22 cellular contexts compared by ENCODE assay signal in genomic region chr17:48622857-48623256, GRCh38. TPM values are rescaled to one million over a fixed set of nuclear protein-coding genes. Genes with fewer than 3 reads are reported as not detected.
A peak's percentile ranks its signal among the peaks of the same experiment; 100 is the strongest.
DNase-seq lines count a peak whose midpoint lies in the region; ATAC-seq, FAIRE-seq and TF ChIP-seq lines count a peak whose summit lies in the region.
"Had no signal": no experiment of that assay in that cellular context is flagged by ENCODE, and none has a peak within 500 bp of the region (broad histone marks: within the 10 kb centered on the region; RNA-seq: fewer than 3 reads in every experiment).

No MANE protein-coding gene starts in this region.

- ATAC-seq in Panc1, result no peak
- ATAC-seq: HCT116 had no signal

- in situ Hi-C loops in Panc1 (cut with HindIII; ENCODE audit: low pct_unique_long_range_greater_than_20kb, low sequenced_read_pairs), result no loop called here

- WGBS in esophagus squamous epithelium, 2 donors, result 19 to 41% methylated on average over 10 to 11 of the region's 11 CpGs

- peaks cover 71% of the 10 kb centered on the region for H3K4me1 Mint-ChIP-seq in Calu3 (ENCODE audit: low read depth, unreplicated experiment)
- peaks cover 9% of the 10 kb centered on the region for H3K4me1 Mint-ChIP-seq in neural crest cell

- POLR2A ChIA-PET in Panc1 (lab: Charles Lee), result interaction anchor here (0.6 to 1.0 kb wide), 2 partner anchors 35 to 399 kb away, joined by 3 to 5 read pairs; no protein-coding TSS in a partner anchor

- no TSS peak for BruUV-seq in Calu3 (replicated peaks; lab: Mats Ljungman, UMichigan)
- no TSS peak for BruUV-seq in Panc1 (replicated peaks; lab: Mats Ljungman, UMichigan)

- H3K27me3 Mint-ChIP-seq in Calu3 (ENCODE audit: unreplicated experiment) (peaks cover 84% of the 10 kb centered on the region), neural crest cell (ENCODE audit: low read depth) (peaks cover 99% of the 10 kb centered on the region)

- peak overlapping the region; percentile 50 for H3K27ac Mint-ChIP-seq in Calu3 (ENCODE audit: unreplicated experiment)
- peak overlapping the region; percentile 15 for H3K27ac Mint-ChIP-seq in neural crest cell (ENCODE audit: unreplicated experiment)

- intact Hi-C loops in Calu3 (cut with micrococcal nuclease; ENCODE audit: unreplicated experiment), result no loop called here
- intact Hi-C loops in Panc1 (cut with micrococcal nuclease; ENCODE audit: unreplicated experiment), result no loop called here
- intact Hi-C loops in kidney (cut with DNase I), result no loop called here
- intact Hi-C loops in esophagus squamous epithelium (cut with DNase I), result no loop called here

- H3K4me1 ChIP-seq in Panc1 (ENCODE audit: control insufficient read depth, insufficient read depth, low read length) (peaks cover 70% of the 10 kb centered on the region), kidney (ENCODE audit: control insufficient read depth in 1 of 2, insufficient read depth in 1 of 2, low read depth in 1 of 2, low read length in 2 of 2) (peaks cover 0 to 10% of the 10 kb centered on the region in 2 donors), esophagus squamous epithelium (peaks cover 22 to 41% (median 23%) of the 10 kb centered on the region in 3 donors)

- H3K4me3 ChIP-seq in Panc1 (ENCODE audit: low read depth in 2 of 2, low read length in 2 of 2) (no peak overlapping the region), kidney (ENCODE audit: low read length in 2 of 2) (peak overlapping the region in 1 of 2 donors; percentile 26), esophagus squamous epithelium (no peak overlapping the region)

- peak overlapping the region; percentile 95; the same call in 1 of the 2 replicates for H3K27ac ChIP-seq in Panc1 (ENCODE audit: low read length)
- peak overlapping the region in 1 of 2 donors; percentile 89 for H3K27ac ChIP-seq in kidney (ENCODE audit: low read depth in 2 of 2, low read length in 2 of 2)
- no peak overlapping the region for H3K27ac ChIP-seq in esophagus squamous epithelium
- H3K27ac ChIP-seq: C4-2B had no signal

- H3K36me3 Mint-ChIP-seq in Calu3 (ENCODE audit: insufficient read depth, unreplicated experiment), result peaks cover 98% of the 10 kb centered on the region
- peaks cover 12% of the 10 kb centered on the region for H3K36me3 Mint-ChIP-seq in neural crest cell (ENCODE audit: low read depth)

- no peak for TF ChIP-seq POLR2A in esophagus squamous epithelium (IDR thresholded peaks at IDR 0.05)

- DNase-seq in Calu3 (no peak), Panc1 (ENCODE audit: low read depth, low spot score) (no peak), kidney (peak; percentile 41), neural crest cell (ENCODE audit: low read depth, low spot score) (no peak), AG08395 (ENCODE audit: low spot score) (no peak), DMS 273 (lab: John Stamatoyannopoulos, UW; ENCODE audit: unreplicated experiment) (no peak), esophagus squamous epithelium (lab: John Stamatoyannopoulos, UW) (no peak), iPS-NIHi7 (ENCODE audit: extremely low spot score) (no peak)
- DNase-seq: 8988T, AML-193, EL, GOT3, MM.1S, NCI-H1048, NCI-H1417 treated with DMSO at 0.1 percent for 48 hours, NCI-H446, NCI-H526, RPMI8226, SHP77 had no signal

- no peaks in the 10 kb centered on the region for H3K9me3 ChIP-seq in Panc1 (ENCODE audit: control insufficient read depth, insufficient read depth, low read depth, low read length)
- no peaks in the 10 kb centered on the region for H3K9me3 ChIP-seq in kidney (ENCODE audit: control insufficient read depth in 1 of 2, low read length in 2 of 2)
- H3K9me3 ChIP-seq in esophagus squamous epithelium, result no peaks in the 10 kb centered on the region

- H3K27me3 ChIP-seq in Panc1 (ENCODE audit: control insufficient read depth, insufficient read depth, low read length) (no peaks in the 10 kb centered on the region), esophagus squamous epithelium (peaks cover 48 to 100% (median 76%) of the 10 kb centered on the region in 4 donors)

- TF ChIP-seq CTCF in Calu3 (IDR thresholded peaks at IDR 0.05; ENCODE audit: unreplicated experiment) (no peak), Panc1 (IDR thresholded peaks at IDR 0.05) (no peak), kidney (IDR thresholded peaks at IDR 0.05; ENCODE audit: borderline replicate concordance, extremely low read depth, insufficient read depth) (no peak), neural crest cell (conservative IDR thresholded peaks at IDR 0.05) (no peak), esophagus squamous epithelium (IDR thresholded peaks at IDR 0.05) (no peak)

- no peaks in the 10 kb centered on the region for H3K36me3 ChIP-seq in Panc1 (ENCODE audit: control insufficient read depth, insufficient read depth, low read length)
- H3K36me3 ChIP-seq in kidney (ENCODE audit: control insufficient read depth in 1 of 2, insufficient read depth in 2 of 2, low read length in 2 of 2), result no peaks in the 10 kb centered on the region
- H3K36me3 ChIP-seq in esophagus squamous epithelium, result no peaks in the 10 kb centered on the region

- FAIRE-seq in kidney (lab: Jason Lieb, UNC), result no peak
- FAIRE-seq: D721Med had no signal

- CTCF ChIA-PET in Calu3 (lab: Charles Lee) (interaction anchor here (0.9 kb wide), 1 partner anchor 10 kb away, joined by 3 read pairs; no protein-coding TSS in a partner anchor), Panc1 (lab: Charles Lee) (interaction anchor here (1.5 kb wide), 1 partner anchor 14 kb away, joined by 4 read pairs; no protein-coding TSS in a partner anchor)

- peak overlapping the region; percentile 88 for H3K4me3 Mint-ChIP-seq in Calu3 (ENCODE audit: low read depth, unreplicated experiment)
- H3K4me3 Mint-ChIP-seq in neural crest cell, result peak overlapping the region; percentile 86

- H3K9me3 Mint-ChIP-seq in Calu3 (ENCODE audit: low read depth, unreplicated experiment) (no peaks in the 10 kb centered on the region), neural crest cell (no peaks in the 10 kb centered on the region)

- H3K9ac ChIP-seq in kidney (ENCODE audit: low read length in 2 of 2), result no peak overlapping the region

RNA-seq across cellular contexts. Expression of gene HOXB9, which starts 3.3 kb away (rescaled TPM):
- total RNA-seq in Calu3 (2022) (26.0 and 27.8 TPM in 2 replicates), Panc1 (2021; ENCODE audit: unreplicated experiment) (65.9 TPM), kidney (45.8 TPM), neural crest cell (84.1 and 89.8 TPM in 2 replicates), esophagus squamous epithelium (not detected)
- polyA plus RNA-seq in Panc1 (2012; ENCODE audit: insufficient read length), result 83.0 TPM
- polyA plus RNA-seq in kidney (ENCODE audit: insufficient read depth, low read depth, low replicate concordance), result 29.2 TPM

RNA-seq across cellular contexts. Expression of gene HOXB8, which starts 7.8 kb away (rescaled TPM):
- total RNA-seq in Calu3 (2022) (28.2 and 30.9 TPM in 2 replicates), Panc1 (2021; ENCODE audit: unreplicated experiment) (45.9 TPM), kidney (48.7 TPM), neural crest cell (19.7 and 22.9 TPM in 2 replicates), esophagus squamous epithelium (not detected)
- polyA plus RNA-seq in Panc1 (2012; ENCODE audit: insufficient read length), result 47.8 TPM
- polyA plus RNA-seq in kidney (ENCODE audit: insufficient read depth, low read depth, low replicate concordance), result 19.3 TPM

RNA-seq across cellular contexts. Expression of gene HOXB7, which starts 12.0 kb away (rescaled TPM):
- total RNA-seq in Calu3 (2022) (30.2 and 31.3 TPM in 2 replicates), Panc1 (2021; ENCODE audit: unreplicated experiment) (44.0 TPM), kidney (45.4 TPM), neural crest cell (8.5 and 11.4 TPM in 2 replicates), esophagus squamous epithelium (under 1 TPM in 2 of 4 donors, not detected in 2; 0.38 to 0.64 TPM)
- polyA plus RNA-seq in Panc1 (2012; ENCODE audit: insufficient read length), result 36.5 TPM
- 49.6 TPM for polyA plus RNA-seq in kidney (ENCODE audit: insufficient read depth, low read depth, low replicate concordance)

RNA-seq across cellular contexts. Expression of gene HOXB6, which starts 18.1 kb away (rescaled TPM):
- total RNA-seq in Calu3 (2022) (140 and 144 TPM in 2 replicates), Panc1 (2021; ENCODE audit: unreplicated experiment) (196 TPM), kidney (90.2 TPM), neural crest cell (9.6 and 11.5 TPM in 2 replicates), esophagus squamous epithelium (1 to 10 TPM in 2 of 4 donors, not detected in 2; 1.3 to 3.1 TPM)
- 167 TPM for polyA plus RNA-seq in Panc1 (2012; ENCODE audit: insufficient read length)
- polyA plus RNA-seq in kidney (ENCODE audit: insufficient read depth, low read depth, low replicate concordance), result 44.0 TPM

RNA-seq across cellular contexts. Expression of gene HOXB5, which starts 29.3 kb away (rescaled TPM):
- total RNA-seq in Calu3 (2022) (47.2 and 48.5 TPM in 2 replicates), Panc1 (2021; ENCODE audit: unreplicated experiment) (67.2 TPM), kidney (27.0 TPM), neural crest cell (2.3 and 2.6 TPM in 2 replicates), esophagus squamous epithelium (not detected)
- 64.4 TPM for polyA plus RNA-seq in Panc1 (2012; ENCODE audit: insufficient read length)
- 12.3 TPM for polyA plus RNA-seq in kidney (ENCODE audit: insufficient read depth, low read depth, low replicate concordance)

Comparison
In these comparisons a context has a peak if more than half of its experiments do, and no peak if none do; other contexts are left out.
1. RNA of gene HOXB9, which starts 3.3 kb away (total RNA-seq): 84.1 to 89.8 TPM in neural crest cell, 65.9 TPM in Panc1 (single experiment), 45.8 TPM in kidney (single experiment) and 26.0 to 27.8 TPM in Calu3; not detected in esophagus squamous epithelium; every median in the first group is over 10 times any median in the second.
2. RNA of gene HOXB8, which starts 7.8 kb away (total RNA-seq): 48.7 TPM in kidney (single experiment), 45.9 TPM in Panc1 (single experiment), 28.2 to 30.9 TPM in Calu3 and 19.7 to 22.9 TPM in neural crest cell; not detected in esophagus squamous epithelium; every median in the first group is over 10 times any median in the second.